1 cellular context compared by ENCODE assay signal in the genomic region with DNA sequence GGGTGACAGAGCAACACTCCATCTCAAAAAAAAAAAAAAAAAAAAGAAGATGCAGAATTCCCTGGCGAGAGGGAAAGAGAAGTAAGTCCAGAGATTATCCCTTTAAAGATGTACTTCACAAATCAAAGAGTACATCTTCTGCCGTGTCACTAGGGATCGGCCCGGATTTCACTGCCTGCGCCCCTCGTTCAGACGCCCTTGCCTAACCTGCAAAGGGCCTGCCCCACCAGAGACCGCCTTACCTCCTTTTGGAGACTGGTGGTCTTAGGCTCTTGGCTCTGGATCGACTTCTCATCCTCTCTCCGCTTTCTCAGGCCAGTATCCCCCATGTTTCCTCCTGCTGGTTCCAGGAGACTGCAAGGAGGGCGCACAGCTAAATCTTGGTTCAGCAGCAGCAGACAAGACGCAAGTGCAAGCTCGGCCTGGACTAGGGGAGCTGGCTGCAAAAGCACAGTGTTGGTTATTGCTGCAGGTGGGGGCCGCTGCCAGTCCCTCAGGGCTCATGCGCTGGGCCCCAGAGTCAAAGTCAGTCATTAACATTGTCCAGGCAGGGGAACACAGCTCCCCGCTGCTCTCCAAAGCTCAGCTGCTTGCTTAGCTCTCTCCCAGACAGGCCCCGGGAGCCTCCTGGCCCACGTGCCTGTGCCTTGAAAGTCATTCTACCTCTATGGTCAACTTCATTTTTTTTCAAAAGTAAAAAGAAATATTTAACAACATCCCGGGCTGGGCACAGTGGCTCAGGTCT.
TF ChIP-seq lines count a peak whose summit lies in the region.

No MANE protein-coding gene starts in this region.

TF ChIP-seq in H1, 55 proteins besides CTCF, POLR2A, EP300 and RAD21:
- TF ChIP-seq TCF12 (IDR thresholded peaks at IDR 0.05; ENCODE audit: low read depth, low read length) (no peak), GTF2F1 (IDR thresholded peaks at IDR 0.05; ENCODE audit: borderline replicate concordance, low read depth, low read length) (no peak), YY1 (IDR thresholded peaks at IDR 0.05; ENCODE audit: low read depth, low read length) (no peak), EZH2 (IDR thresholded peaks at IDR 0.05; ENCODE audit: low read depth, low read length, severe bottlenecking) (no peak), KDM1A (IDR thresholded peaks at IDR 0.05; ENCODE audit: borderline replicate concordance, low read length) (no peak), CTBP2 (IDR thresholded peaks at IDR 0.05; ENCODE audit: borderline replicate concordance, insufficient read depth, insufficient read length, low read length) (no peak), CBX8 (IDR thresholded peaks at IDR 0.05; ENCODE audit: borderline replicate concordance, low read depth, low read length) (no peak), SIN3A (conservative IDR thresholded peaks at IDR 0.05 in 1 of 2, IDR thresholded peaks at IDR 0.05 in 1 of 2; ENCODE audit: low read depth in 1 of 2, low read length in 2 of 2) (no peak), ASH2L (IDR thresholded peaks at IDR 0.05; ENCODE audit: low read length) (no peak), POLR2AphosphoS5 (IDR thresholded peaks at IDR 0.05; ENCODE audit: low read depth, low read length) (no peak), SIX5 (IDR thresholded peaks at IDR 0.05; ENCODE audit: low read depth, low read length) (no peak), SUZ12 (IDR thresholded peaks at IDR 0.05; ENCODE audit: low read length) (no peak), SAP30 (IDR thresholded peaks at IDR 0.05; ENCODE audit: insufficient read depth, insufficient replicate concordance, low read length) (no peak), SRF (IDR thresholded peaks at IDR 0.05; ENCODE audit: low read depth, low read length) (no peak), NANOG (IDR thresholded peaks at IDR 0.05; ENCODE audit: insufficient read depth, low read depth, low read length, poor library complexity, severe bottlenecking) (no peak)
- TF ChIP-seq, protein P1, sequence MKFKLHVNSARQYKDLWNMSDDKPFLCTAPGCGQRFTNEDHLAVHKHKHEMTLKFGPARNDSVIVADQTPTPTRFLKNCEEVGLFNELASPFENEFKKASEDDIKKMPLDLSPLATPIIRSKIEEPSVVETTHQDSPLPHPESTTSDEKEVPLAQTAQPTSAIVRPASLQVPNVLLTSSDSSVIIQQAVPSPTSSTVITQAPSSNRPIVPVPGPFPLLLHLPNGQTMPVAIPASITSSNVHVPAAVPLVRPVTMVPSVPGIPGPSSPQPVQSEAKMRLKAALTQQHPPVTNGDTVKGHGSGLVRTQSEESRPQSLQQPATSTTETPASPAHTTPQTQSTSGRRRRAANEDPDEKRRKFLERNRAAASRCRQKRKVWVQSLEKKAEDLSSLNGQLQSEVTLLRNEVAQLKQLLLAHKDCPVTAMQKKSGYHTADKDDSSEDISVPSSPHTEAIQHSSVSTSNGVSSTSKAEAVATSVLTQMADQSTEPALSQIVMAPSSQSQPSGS (IDR thresholded peaks at IDR 0.05; ENCODE audit: low read length), result no peak
